Comparison of ENCODE assay signal across 11 cellular contexts in genomic region chr1:67534627-67535065, GRCh38.
DNase-seq lines count a peak whose midpoint lies in the region; ATAC-seq, FAIRE-seq and TF ChIP-seq lines count a peak whose summit lies in the region.
"Had no signal": no experiment of that assay in that cellular context is flagged by ENCODE, and none has a peak within 500 bp of the region (broad histone marks: within the 10 kb centered on the region; RNA-seq: fewer than 3 reads in every experiment).

No MANE protein-coding gene starts in this region.

- H3K4me3 ChIP-seq in GM23248: no peak overlapping the region
- no peak overlapping the region for H3K4me3 ChIP-seq in GM12878
- no peak overlapping the region for H3K4me3 ChIP-seq in mesodermal cell (ENCODE audit: extremely low read depth, insufficient read depth, low read length, poor library complexity, severe bottlenecking)
- H3K4me3 ChIP-seq in heart right ventricle: no peak overlapping the region
- H3K4me3 ChIP-seq: cardiac muscle cell had no signal

- BruUV-seq in GM12878 (replicated peaks; lab: Mats Ljungman, UMichigan): no TSS peak

- RAD21 ChIA-PET in GM12878 (lab: Charles Lee; ENCODE audit: unreplicated experiment): interaction anchor here (0.7 to 10.1 kb wide), 18 partner anchors 10 to 586 kb away, joined by 3 to 119 read pairs (median 4); partner anchors contain the start of gene GADD45A

- no peaks in the 10 kb centered on the region for H3K27me3 ChIP-seq in GM23248 (replicated peaks; ENCODE audit: insufficient read depth)
- H3K27me3 ChIP-seq in GM12878 (replicated peaks in 1 of 2; ENCODE audit: control insufficient read depth in 2 of 2, insufficient read depth in 2 of 2, low read length in 1 of 2): no peaks in the 10 kb centered on the region
- H3K27me3 ChIP-seq in heart right ventricle: no peaks in the 10 kb centered on the region
- H3K27me3 ChIP-seq: cardiac muscle cell had no signal

- H3K4me1 ChIP-seq in GM23248 (ENCODE audit: insufficient read depth) (peaks cover 8% of the 10 kb centered on the region), GM12878 (ENCODE audit: control insufficient read depth, insufficient read depth, low read length) (no peaks in the 10 kb centered on the region), mesodermal cell (ENCODE audit: control insufficient read depth, insufficient read depth, low read length, poor library complexity, severe bottlenecking) (peaks cover 16% of the 10 kb centered on the region), heart right ventricle (peaks cover 0 to 14% (median 9%) of the 10 kb centered on the region in 9 donors)

- no peaks in the 10 kb centered on the region for H3K9me3 ChIP-seq in GM23248 (ENCODE audit: low read depth)
- no peaks in the 10 kb centered on the region; the same call in 2 of the 3 replicates for H3K9me3 ChIP-seq in GM12878 (replicated peaks; ENCODE audit: control insufficient read depth, insufficient read depth, low read length)
- H3K9me3 ChIP-seq in mesodermal cell (ENCODE audit: control insufficient read depth, low read length): no peaks in the 10 kb centered on the region
- H3K9me3 ChIP-seq in heart right ventricle: no peaks in the 10 kb centered on the region

- no peak for FAIRE-seq in GM12878 (lab: Jason Lieb, UNC)

- ATAC-seq in GM12878 (peak; percentile 40), GM19463 (IDR thresholded peaks at IDR 0.05; ENCODE audit: unreplicated experiment) (no peak), heart right ventricle (no peak)

- peaks cover 2 to 12% (median 7%) of the 10 kb centered on the region in 7 donors for H3K9me3 Mint-ChIP-seq in CD14-positive monocyte

- H3K9me2 ChIP-seq in GM23248 (ENCODE audit: insufficient read depth): no peaks in the 10 kb centered on the region

- H3K4me3 Mint-ChIP-seq in CD14-positive monocyte: no peak overlapping the region
- H3K4me3 Mint-ChIP-seq: IgD-negative memory B cell had no signal

- peaks cover 3% of the 10 kb centered on the region; the same call in 1 of the 2 replicates for H3F3A ChIP-seq in GM23248 (ENCODE audit: insufficient read depth)

- no peaks in the 10 kb centered on the region for H4K20me1 ChIP-seq in GM23248 (ENCODE audit: insufficient read depth)
- H4K20me1 ChIP-seq in GM12878 (ENCODE audit: control insufficient read depth, insufficient read depth): no peaks in the 10 kb centered on the region

- H3K4me1 Mint-ChIP-seq in CD14-positive monocyte: no peaks in the 10 kb centered on the region

- TF ChIP-seq POLR2A in GM12878 (IDR thresholded peaks at IDR 0.05; ENCODE audit: low read depth, low read length): no peak

- H3K4me2 ChIP-seq in GM23248 (ENCODE audit: unreplicated experiment) (no peak overlapping the region), GM12878 (ENCODE audit: control insufficient read depth, insufficient read depth) (no peak overlapping the region)

- no peak overlapping the region for H2AFZ ChIP-seq in GM23248
- H2AFZ ChIP-seq in GM12878 (ENCODE audit: control insufficient read depth, low read depth, low read length): no peak overlapping the region

- no peak overlapping the region for H3K27ac Mint-ChIP-seq in CD14-positive monocyte

- H3K27ac ChIP-seq in GM23248 (no peak overlapping the region), GM12878 (ENCODE audit: control insufficient read depth, insufficient read depth) (no peak overlapping the region), mesodermal cell (ENCODE audit: low read depth, low read length, severe bottlenecking) (peak overlapping the region; percentile 69), heart right ventricle (no peak overlapping the region)
- H3K27ac ChIP-seq: cardiac muscle cell had no signal

- H3K79me2 ChIP-seq in GM23248 (ENCODE audit: insufficient read depth): no peaks in the 10 kb centered on the region
- H3K79me2 ChIP-seq in GM12878 (ENCODE audit: control insufficient read depth, insufficient read depth, low read length): no peaks in the 10 kb centered on the region

- 74 to 76% methylated on average over 2 of the region's 2 CpGs for WGBS in GM23248 (ENCODE audit: low coverage in 1 of 2, low lambda C conversion rate in 2 of 2, missing lambda C conversion rate in 2 of 2), 2 experiments
- 50% methylated on average over 2 of the region's 2 CpGs for WGBS in GM12878 (ENCODE audit: insufficient coverage, insufficient replicate concordance, low lambda C conversion rate, missing lambda C conversion rate)
- 75% methylated on average over 1 of the region's 2 CpGs; no CpG with 5 or more reads in 1 of the 2 experiments for WGBS in mesodermal cell (ENCODE audit: insufficient coverage in 2 of 2), 2 experiments
- WGBS in heart right ventricle, 2 donors: 85 to 89% methylated on average over 2 of the region's 2 CpGs

- no peak for TF ChIP-seq EP300 in GM12878 (IDR thresholded peaks at IDR 0.05; ENCODE audit: borderline replicate concordance in 1 of 2, control insufficient read depth in 1 of 2, low read depth in 2 of 2, low read length in 2 of 2)

- H3K9ac ChIP-seq in GM23248 (no peak overlapping the region), GM12878 (ENCODE audit: control insufficient read depth, insufficient read depth, low read length) (no peak overlapping the region)

- peaks cover 0 to 2% (median 2%) of the 10 kb centered on the region in 3 donors for H3K27me3 Mint-ChIP-seq in CD14-positive monocyte (ENCODE audit: low read depth in 3 of 3)

- peak; percentile 52 for DNase-seq in GM23248
- DNase-seq in NCI-H2029 (lab: John Stamatoyannopoulos, UW): peak; percentile 97
- no peak for DNase-seq in GM12878 (ENCODE audit: low read depth, low spot score)
- no peak for DNase-seq in ecto neural progenitor cell (ENCODE audit: low spot score)
- DNase-seq in CD14-positive monocyte (ENCODE audit: low spot score): no peak
- no peak for DNase-seq in heart right ventricle
- DNase-seq: SIG-M5 had no signal

- H3K36me3 ChIP-seq in GM23248 (ENCODE audit: low read depth): no peaks in the 10 kb centered on the region
- H3K36me3 ChIP-seq in GM12878 (ENCODE audit: control insufficient read depth in 2 of 2, insufficient read depth in 2 of 2, low read length in 1 of 2): no peaks in the 10 kb centered on the region
- H3K36me3 ChIP-seq in mesodermal cell (ENCODE audit: control insufficient read depth, insufficient read depth, low read length): no peaks in the 10 kb centered on the region
- no peaks in the 10 kb centered on the region for H3K36me3 ChIP-seq in heart right ventricle
- H3K36me3 ChIP-seq: cardiac muscle cell had no signal

- intact Hi-C loops in GM12878 (cut with micrococcal nuclease; ENCODE audit: unreplicated experiment): loop anchor here (5.0 to 10.0 kb wide), 2 partner anchors 153 to 320 kb away; partner anchors contain the start of gene GADD45A
- intact Hi-C loops in CD14-positive monocyte (cut with micrococcal nuclease): no loop called here
- intact Hi-C loops in heart right ventricle (cut with DNase I): loop anchor here (1.0 to 10.0 kb wide), 9 partner anchors 150 to 580 kb away; partner anchors contain the start of genes GNG12 (in 5 of the 10) and GADD45A (in 4 of the 10)

- SMC1A ChIA-PET in GM12878 (lab: Charles Lee; ENCODE audit: uncharacterized antibody, unreplicated experiment): interaction anchor here (0.7 to 8.6 kb wide), 15 partner anchors 15 to 315 kb away, joined by 3 to 138 read pairs (median 3); no protein-coding TSS in a partner anchor

- in situ Hi-C loops in GM23248 (cut with MboI) (loop anchor here (5.0 to 25.0 kb wide), 3 partner anchors 228 to 803 kb away; partner anchors contain the start of gene GNG12), GM12878 (cut with MboI) (no loop called here)

- CTCF ChIA-PET in GM12878 (lab: Yijun Ruan, JAX): interaction anchor here (0.8 to 10.3 kb wide), 31 partner anchors 9 to 908 kb away, joined by 3 to 213 read pairs (median 5); partner anchors contain the start of gene GADD45A

- TF ChIP-seq CTCF in GM12878 (IDR thresholded peaks at IDR 0.05 in 2 of 3, conservative IDR thresholded peaks at IDR 0.05 in 1 of 3; ENCODE audit: control insufficient read depth in 2 of 3, extremely low read depth in 1 of 3, insufficient read depth in 1 of 3, low read depth in 3 of 3, low read length in 3 of 3): no peak
- TF ChIP-seq CTCF in CD14-positive monocyte (IDR thresholded peaks at IDR 0.05): no peak
- TF ChIP-seq CTCF in heart right ventricle (IDR thresholded peaks at IDR 0.05): no peak

- TF ChIP-seq RAD21 in GM12878 (IDR thresholded peaks at IDR 0.05; ENCODE audit: insufficient read depth, low read depth, low read length): no peak

- H3K36me3 Mint-ChIP-seq in CD14-positive monocyte: no peaks in the 10 kb centered on the region

- POLR2A ChIA-PET in GM12878 (lab: Charles Lee): interaction anchor here (0.6 to 1.2 kb wide), 2 partner anchors 122 to 226 kb away, joined by 5 read pairs; no protein-coding TSS in a partner anchor

TF ChIP-seq in GM12878, 131 proteins besides CTCF, POLR2A, EP300 and RAD21 (continues in another document):
- TF ChIP-seq BRCA1 (IDR thresholded peaks at IDR 0.05; ENCODE audit: low read depth, low read length): no peak
- no peak for TF ChIP-seq IRF3 (IDR thresholded peaks at IDR 0.05)
- TF ChIP-seq DPF2 (IDR thresholded peaks at IDR 0.05): no peak
- TF ChIP-seq LARP7 (IDR thresholded peaks at IDR 0.05): no peak
- no peak for TF ChIP-seq CHD4 (IDR thresholded peaks at IDR 0.05)
- TF ChIP-seq CEBPB (IDR thresholded peaks at IDR 0.05; ENCODE audit: borderline replicate concordance in 1 of 2, low read depth in 2 of 2, low read length in 2 of 2): no peak
- no peak for TF ChIP-seq ZBTB33 (IDR thresholded peaks at IDR 0.05)

Comparison
In these comparisons a context has a peak if more than half of its experiments do, and no peak if none do; other contexts are left out.
1. DNase-seq: peak in GM23248 (single experiment) and NCI-H2029 (single experiment); none in GM12878 (single experiment), ecto neural progenitor cell (single experiment), CD14-positive monocyte (single experiment) and heart right ventricle (0 of 2).
2. intact Hi-C loops: an anchor here in GM12878 (5.0 to 10.0 kb wide) and heart right ventricle (1.0 to 10.0 kb wide); none called in CD14-positive monocyte.